1 cellular context compared by ENCODE assay signal in genomic region chr4:140603286-140603685, GRCh38.
TF ChIP-seq lines count a peak whose summit lies in the region.

No MANE protein-coding gene starts in this region.

TF ChIP-seq in WTC11, 78 proteins besides CTCF, POLR2A, EP300 and RAD21 (continued from another document):
- no peak for TF ChIP-seq ZNF281 (CRISPR knock-in tag; IDR thresholded peaks at IDR 0.05)
- TF ChIP-seq NR2C2 (CRISPR knock-in tag; IDR thresholded peaks at IDR 0.05): no peak
- TF ChIP-seq ZMAT4 (CRISPR knock-in tag; IDR thresholded peaks at IDR 0.05): no peak
- no peak for TF ChIP-seq ZNF219 (CRISPR knock-in tag; IDR thresholded peaks at IDR 0.05; ENCODE audit: borderline replicate concordance)
- no peak for TF ChIP-seq PRDM15 (CRISPR knock-in tag; IDR thresholded peaks at IDR 0.05)
- no peak for TF ChIP-seq ARID4B (CRISPR knock-in tag; IDR thresholded peaks at IDR 0.05; ENCODE audit: borderline replicate concordance)
